Comparison of ENCODE assay signal across 10 cellular contexts in the genomic region with DNA sequence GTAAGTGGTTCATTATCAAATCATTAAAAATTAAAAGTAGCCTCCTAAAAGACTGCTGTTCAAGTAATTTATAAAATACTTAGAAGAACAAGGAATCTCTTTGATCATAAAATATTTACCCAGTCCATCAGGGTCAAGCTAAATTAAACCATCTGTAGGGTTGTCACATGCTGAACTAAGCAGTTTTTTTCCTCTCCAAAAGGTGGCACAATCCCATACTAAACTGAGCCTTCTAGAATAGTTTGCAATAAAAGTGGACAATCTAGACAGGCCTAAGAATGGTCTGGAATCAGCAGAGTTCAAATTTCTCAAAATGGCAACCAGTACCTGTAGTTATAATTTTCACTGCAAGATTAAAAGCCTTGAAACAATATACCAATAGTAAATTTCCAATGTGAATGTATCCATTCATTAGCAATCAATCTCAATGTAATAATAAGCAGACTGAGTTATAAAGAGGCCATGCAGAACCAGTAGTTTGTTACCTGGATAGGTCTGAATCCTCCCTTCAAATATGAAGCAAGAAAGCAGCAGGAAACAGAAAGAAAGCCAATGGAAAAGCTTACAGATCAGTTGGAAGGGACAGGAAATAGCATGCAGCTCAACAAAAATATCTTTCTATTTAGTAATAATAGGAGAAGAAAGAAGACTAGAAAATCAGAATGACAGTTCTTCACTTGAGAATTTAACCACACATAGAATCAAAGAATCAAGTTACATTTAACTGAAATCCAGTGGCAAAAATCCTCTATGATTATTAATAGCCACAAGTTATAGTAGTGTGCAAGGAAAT.
DNase-seq lines count a peak whose midpoint lies in the region; ATAC-seq, FAIRE-seq and TF ChIP-seq lines count a peak whose summit lies in the region.
"Had no signal": no experiment of that assay in that cellular context is flagged by ENCODE, and none has a peak within 500 bp of the region (broad histone marks: within the 10 kb centered on the region; RNA-seq: fewer than 3 reads in every experiment).

No MANE protein-coding gene starts in this region.

- no peak for TF ChIP-seq POLR2A in esophagus muscularis mucosa (IDR thresholded peaks at IDR 0.05; ENCODE audit: low read depth)

- no peaks in the 10 kb centered on the region; the same call in 1 of the 2 replicates for H3K36me3 ChIP-seq in GM06990 (ENCODE audit: control insufficient read depth, insufficient read depth, low read length)
- no peaks in the 10 kb centered on the region for H3K36me3 ChIP-seq in PC-3 (ENCODE audit: low read depth, low read length)
- H3K36me3 ChIP-seq in esophagus muscularis mucosa = peaks cover 0 to 7% (median 0%) of the 10 kb centered on the region in 4 donors
- H3K36me3 ChIP-seq in pancreas = no peaks in the 10 kb centered on the region

- H3K9ac ChIP-seq in PC-3 (ENCODE audit: low read length) = no peak overlapping the region

- no peak overlapping the region for H3K27ac ChIP-seq in PC-3 (ENCODE audit: low read length)
- no peak overlapping the region for H3K27ac ChIP-seq in esophagus muscularis mucosa (replicated peaks in 1 of 4)
- H3K27ac ChIP-seq in pancreas = no peak overlapping the region
- H3K27ac ChIP-seq: testis had no signal

- H3F3A ChIP-seq in PC-3 (ENCODE audit: low read length, unreplicated experiment) = no peaks in the 10 kb centered on the region

- ATAC-seq in PC-3 (peak; percentile 67), pancreas (peak; percentile 56 to 88 (median 82)), HG03025 (IDR thresholded peaks at IDR 0.05; ENCODE audit: low FRiP score, unreplicated experiment) (no peak), GM18907 (IDR thresholded peaks at IDR 0.05; ENCODE audit: unreplicated experiment) (no peak)

- TF ChIP-seq CTCF in GM06990 (IDR thresholded peaks at IDR 0.05; ENCODE audit: insufficient read depth, low read length, poor library complexity, severe bottlenecking) (peak; percentile 34), PC-3 (conservative IDR thresholded peaks at IDR 0.05; ENCODE audit: low read depth, low read length) (peak; percentile 63), esophagus muscularis mucosa (IDR thresholded peaks at IDR 0.05) (peak; percentile 42 to 51 (median 44)), pancreas (IDR thresholded peaks at IDR 0.05) (no peak)

- H3K27me3 ChIP-seq in GM06990 (replicated peaks; ENCODE audit: control insufficient read depth, insufficient read depth, low read length) (no peaks in the 10 kb centered on the region), PC-3 (ENCODE audit: low read length) (no peaks in the 10 kb centered on the region), esophagus muscularis mucosa (no peaks in the 10 kb centered on the region), pancreas (no peaks in the 10 kb centered on the region)
- H3K27me3 ChIP-seq: testis had no signal

- CTCF ChIA-PET in PC-3 (lab: Charles Lee) = interaction anchor here (0.5 to 1.4 kb wide), 3 partner anchors 36 to 213 kb away, joined by 3 to 9 read pairs (median 4); no protein-coding TSS in a partner anchor

- H4K20me1 ChIP-seq in PC-3 (ENCODE audit: low read length) = no peaks in the 10 kb centered on the region

- no peaks in the 10 kb centered on the region for H3K9me2 ChIP-seq in PC-3 (replicated peaks; ENCODE audit: low read length)

- intact Hi-C loops in PC-3 (cut with micrococcal nuclease) = loop anchor here (5.0 to 10.0 kb wide), 2 partner anchors 195 to 287 kb away; partner anchors contain the start of gene EIF4G3
- intact Hi-C loops in esophagus muscularis mucosa (cut with DNase I) = loop anchor here (5.0 to 10.0 kb wide), 2 partner anchors 215 to 287 kb away; no protein-coding TSS in a partner anchor
- intact Hi-C loops in pancreas (cut with DNase I) = loop anchor here in 1 of 3 donors (10.0 kb wide), 1 partner anchor 213 kb away; no protein-coding TSS in a partner anchor
- intact Hi-C loops in posterior vena cava (cut with DNase I) = loop anchor here (10.0 kb wide), 1 partner anchor 213 kb away; no protein-coding TSS in a partner anchor

- H3K79me2 ChIP-seq in PC-3 (ENCODE audit: low read length) = no peaks in the 10 kb centered on the region

- no peak for TF ChIP-seq EP300 in esophagus muscularis mucosa (IDR thresholded peaks at IDR 0.05)

- POLR2A ChIA-PET in PC-3 (lab: Charles Lee; ENCODE audit: unreplicated experiment) = no interaction called here

- H3K4me1 ChIP-seq in PC-3 (ENCODE audit: insufficient read depth, low read length) = peaks cover 7% of the 10 kb centered on the region; the same call in 1 of the 2 replicates
- peaks cover 0 to 6% (median 4%) of the 10 kb centered on the region in 4 donors for H3K4me1 ChIP-seq in esophagus muscularis mucosa
- H3K4me1 ChIP-seq in pancreas = no peaks in the 10 kb centered on the region
- H3K4me1 ChIP-seq: testis had no signal

- peak; percentile 41 for FAIRE-seq in pancreas (lab: Jason Lieb, UNC)

- no peak overlapping the region for H2AFZ ChIP-seq in PC-3 (ENCODE audit: low read length)

- no TSS peak for BruUV-seq in PC-3 (replicated peaks; lab: Mats Ljungman, UMichigan)

- H3K4me3 ChIP-seq in GM06990 (replicated peaks; ENCODE audit: low read depth, low read length) (no peak overlapping the region), PC-3 (ENCODE audit: low read length) (no peak overlapping the region), esophagus muscularis mucosa (no peak overlapping the region), pancreas (no peak overlapping the region)
- H3K4me3 ChIP-seq: testis had no signal

- H3K9me3 ChIP-seq in PC-3 (ENCODE audit: low read length) = no peaks in the 10 kb centered on the region
- no peaks in the 10 kb centered on the region for H3K9me3 ChIP-seq in esophagus muscularis mucosa
- H3K9me3 ChIP-seq in pancreas = no peaks in the 10 kb centered on the region
- H3K9me3 ChIP-seq: testis had no signal

- no peak for DNase-seq in GM06990 (ENCODE audit: extremely low read depth, insufficient read length)
- DNase-seq in PC-3 = peak; percentile 55
- DNase-seq in esophagus muscularis mucosa (ENCODE audit: extremely low spot score) = no peak
- DNase-seq in pancreas = no peak
- no peak for DNase-seq in dedifferentiated amniotic fluid mesenchymal stem cell (ENCODE audit: extremely low spot score)
- DNase-seq in posterior vena cava (ENCODE audit: low spot score) = no peak
- DNase-seq: activated CD4-positive, alpha-beta T cell treated with anti-CD3 and anti-CD28 coated beads, Interleukin-2, amount 50 U/mL, for 4 hours; testis had no signal

- H3K4me2 ChIP-seq in PC-3 (ENCODE audit: low read length) = no peak overlapping the region

Comparison
In these comparisons a context has a peak if more than half of its experiments do, and no peak if none do; other contexts are left out.
1. CTCF ChIP-seq: peak in GM06990 (single experiment), PC-3 (single experiment) and esophagus muscularis mucosa (3 of 3); none in pancreas (0 of 4).
2. ATAC-seq: peak in PC-3 (single experiment) and pancreas (4 of 4); none in HG03025 (single experiment) and GM18907 (single experiment).